In the genomic region with DNA sequence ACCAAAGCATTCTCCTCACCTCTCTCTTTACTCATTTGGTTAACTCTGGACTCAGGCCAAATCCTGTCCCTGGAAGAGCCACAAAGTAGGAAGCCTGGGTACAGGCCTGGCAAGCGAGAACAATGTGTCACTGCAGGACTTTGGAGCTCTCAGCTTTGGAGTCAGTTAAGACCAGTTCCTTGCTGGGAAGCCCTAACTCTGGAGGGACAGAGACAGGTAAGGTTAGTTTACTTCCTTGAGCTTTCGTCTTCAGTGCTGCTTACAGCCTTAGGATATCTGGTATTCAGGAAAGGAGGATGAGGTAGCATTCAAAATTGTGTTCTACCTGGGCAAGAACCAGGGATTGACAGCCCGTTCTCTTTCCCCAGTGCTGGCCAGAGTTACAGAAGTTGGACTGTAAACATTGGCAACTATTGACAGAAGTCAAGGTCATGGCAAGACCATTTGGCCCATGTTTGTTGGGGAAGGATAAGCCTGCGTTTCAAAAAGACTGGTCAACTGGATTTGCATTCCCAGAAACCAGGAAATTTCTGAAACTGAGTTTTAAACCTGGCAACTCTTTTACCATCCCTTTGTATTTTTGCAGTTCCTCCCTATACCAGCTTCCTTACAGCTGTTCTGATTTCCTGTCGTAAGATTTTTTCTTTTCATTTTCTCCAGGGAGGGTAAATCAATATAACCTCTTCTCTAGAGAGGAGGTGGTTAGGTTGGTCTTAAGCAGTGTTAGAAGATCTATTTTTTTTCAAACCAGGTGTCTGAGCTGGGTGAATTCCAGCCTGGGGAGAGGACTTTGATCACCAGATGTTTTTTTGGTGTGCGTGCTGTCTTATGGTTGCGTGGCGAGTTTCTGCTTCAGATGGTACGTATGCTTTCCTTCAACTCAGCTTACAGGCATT, we compare ENCODE assay signal across 2 cellular contexts.
TF ChIP-seq lines count a peak whose summit lies in the region.

A gene with protein sequence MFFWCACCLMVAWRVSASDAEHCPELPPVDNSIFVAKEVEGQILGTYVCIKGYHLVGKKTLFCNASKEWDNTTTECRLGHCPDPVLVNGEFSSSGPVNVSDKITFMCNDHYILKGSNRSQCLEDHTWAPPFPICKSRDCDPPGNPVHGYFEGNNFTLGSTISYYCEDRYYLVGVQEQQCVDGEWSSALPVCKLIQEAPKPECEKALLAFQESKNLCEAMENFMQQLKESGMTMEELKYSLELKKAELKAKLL (plus strand): TSS at position 130 of the 896 bp plus-strand sequence. CDS start 672 bp downstream, at position 802.

TF ChIP-seq in GM12891, 5 proteins besides CTCF, POLR2A, EP300 and RAD21:
- peak; percentile 20; the same call in 1 of the 2 replicates for TF ChIP-seq SPI1 (IDR thresholded peaks at IDR 0.05; ENCODE audit: low read depth, low read length)
- no peak for TF ChIP-seq POLR2AphosphoS5 (IDR thresholded peaks at IDR 0.05; ENCODE audit: low read depth, low read length)
TF ChIP-seq in GM12891: peak in this region for 1.

TF ChIP-seq in HepG2, 621 proteins besides CTCF, POLR2A, EP300 and RAD21 (continues in another document):
- no peak for TF ChIP-seq SRSF4 (IDR thresholded peaks at IDR 0.05; ENCODE audit: low read depth, low read length, poor library complexity, severe bottlenecking)
- TF ChIP-seq, protein P1, sequence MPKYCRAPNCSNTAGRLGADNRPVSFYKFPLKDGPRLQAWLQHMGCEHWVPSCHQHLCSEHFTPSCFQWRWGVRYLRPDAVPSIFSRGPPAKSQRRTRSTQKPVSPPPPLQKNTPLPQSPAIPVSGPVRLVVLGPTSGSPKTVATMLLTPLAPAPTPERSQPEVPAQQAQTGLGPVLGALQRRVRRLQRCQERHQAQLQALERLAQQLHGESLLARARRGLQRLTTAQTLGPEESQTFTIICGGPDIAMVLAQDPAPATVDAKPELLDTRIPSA (CRISPR knock-in tag; IDR thresholded peaks at IDR 0.05; ENCODE audit: borderline replicate concordance): no peak
- TF ChIP-seq ZNF781 (CRISPR knock-in tag; IDR thresholded peaks at IDR 0.05; ENCODE audit: borderline replicate concordance, not compliant biosample characterization): peak; percentile 36
- TF ChIP-seq, protein P2, sequence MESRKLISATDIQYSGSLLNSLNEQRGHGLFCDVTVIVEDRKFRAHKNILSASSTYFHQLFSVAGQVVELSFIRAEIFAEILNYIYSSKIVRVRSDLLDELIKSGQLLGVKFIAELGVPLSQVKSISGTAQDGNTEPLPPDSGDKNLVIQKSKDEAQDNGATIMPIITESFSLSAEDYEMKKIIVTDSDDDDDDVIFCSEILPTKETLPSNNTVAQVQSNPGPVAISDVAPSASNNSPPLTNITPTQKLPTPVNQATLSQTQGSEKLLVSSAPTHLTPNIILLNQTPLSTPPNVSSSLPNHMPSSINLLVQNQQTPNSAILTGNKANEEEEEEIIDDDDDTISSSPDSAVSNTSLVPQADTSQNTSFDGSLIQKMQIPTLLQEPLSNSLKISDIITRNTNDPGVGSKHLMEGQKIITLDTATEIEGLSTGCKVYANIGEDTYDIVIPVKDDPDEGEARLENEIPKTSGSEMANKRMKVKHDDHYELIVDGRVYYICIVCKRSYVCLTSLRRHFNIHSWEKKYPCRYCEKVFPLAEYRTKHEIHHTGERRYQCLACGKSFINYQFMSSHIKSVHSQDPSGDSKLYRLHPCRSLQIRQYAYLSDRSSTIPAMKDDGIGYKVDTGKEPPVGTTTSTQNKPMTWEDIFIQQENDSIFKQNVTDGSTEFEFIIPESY (CRISPR knock-in tag; IDR thresholded peaks at IDR 0.05): peak; percentile 6; the same call in 1 of the 2 replicates
- peak; percentile 60; the same call in 1 of the 2 replicates for TF ChIP-seq SP5 (CRISPR knock-in tag; IDR thresholded peaks at IDR 0.05; ENCODE audit: borderline replicate concordance, low read depth)
- TF ChIP-seq, protein P3, sequence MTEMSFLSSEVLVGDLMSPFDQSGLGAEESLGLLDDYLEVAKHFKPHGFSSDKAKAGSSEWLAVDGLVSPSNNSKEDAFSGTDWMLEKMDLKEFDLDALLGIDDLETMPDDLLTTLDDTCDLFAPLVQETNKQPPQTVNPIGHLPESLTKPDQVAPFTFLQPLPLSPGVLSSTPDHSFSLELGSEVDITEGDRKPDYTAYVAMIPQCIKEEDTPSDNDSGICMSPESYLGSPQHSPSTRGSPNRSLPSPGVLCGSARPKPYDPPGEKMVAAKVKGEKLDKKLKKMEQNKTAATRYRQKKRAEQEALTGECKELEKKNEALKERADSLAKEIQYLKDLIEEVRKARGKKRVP (CRISPR knock-in tag; IDR thresholded peaks at IDR 0.05): peak in 1 of 2 experiments; percentile 83; a peak in 2 of 4 replicates
- TF ChIP-seq ZNF737 (CRISPR knock-in tag; IDR thresholded peaks at IDR 0.05; ENCODE audit: borderline replicate concordance): no peak
- TF ChIP-seq, protein P4, sequence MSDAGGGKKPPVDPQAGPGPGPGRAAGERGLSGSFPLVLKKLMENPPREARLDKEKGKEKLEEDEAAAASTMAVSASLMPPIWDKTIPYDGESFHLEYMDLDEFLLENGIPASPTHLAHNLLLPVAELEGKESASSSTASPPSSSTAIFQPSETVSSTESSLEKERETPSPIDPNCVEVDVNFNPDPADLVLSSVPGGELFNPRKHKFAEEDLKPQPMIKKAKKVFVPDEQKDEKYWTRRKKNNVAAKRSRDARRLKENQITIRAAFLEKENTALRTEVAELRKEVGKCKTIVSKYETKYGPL (CRISPR knock-in tag; IDR thresholded peaks at IDR 0.05): no peak
- TF ChIP-seq SP140L (CRISPR knock-in tag; IDR thresholded peaks at IDR 0.05; ENCODE audit: borderline replicate concordance): no peak
- TF ChIP-seq CEBPB (IDR thresholded peaks at IDR 0.05; ENCODE audit: borderline replicate concordance, low read depth, low read length): peak; percentile 62
- TF ChIP-seq, protein P5, sequence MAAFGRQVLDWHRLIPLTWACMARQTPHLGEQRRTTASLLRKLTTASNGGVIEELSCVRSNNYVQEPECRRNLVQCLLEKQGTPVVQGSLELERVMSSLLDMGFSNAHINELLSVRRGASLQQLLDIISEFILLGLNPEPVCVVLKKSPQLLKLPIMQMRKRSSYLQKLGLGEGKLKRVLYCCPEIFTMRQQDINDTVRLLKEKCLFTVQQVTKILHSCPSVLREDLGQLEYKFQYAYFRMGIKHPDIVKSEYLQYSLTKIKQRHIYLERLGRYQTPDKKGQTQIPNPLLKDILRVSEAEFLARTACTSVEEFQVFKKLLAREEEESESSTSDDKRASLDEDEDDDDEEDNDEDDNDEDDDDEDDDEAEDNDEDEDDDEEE (CRISPR knock-in tag; IDR thresholded peaks at IDR 0.05): no peak
- TF ChIP-seq ZNF772 (CRISPR knock-in tag; IDR thresholded peaks at IDR 0.05): no peak
- TF ChIP-seq ZNF839 (CRISPR knock-in tag; IDR thresholded peaks at IDR 0.05; ENCODE audit: borderline replicate concordance): no peak
- peak; percentile 82 for TF ChIP-seq IRF2 (CRISPR knock-in tag; IDR thresholded peaks at IDR 0.05)
- TF ChIP-seq, protein P6, sequence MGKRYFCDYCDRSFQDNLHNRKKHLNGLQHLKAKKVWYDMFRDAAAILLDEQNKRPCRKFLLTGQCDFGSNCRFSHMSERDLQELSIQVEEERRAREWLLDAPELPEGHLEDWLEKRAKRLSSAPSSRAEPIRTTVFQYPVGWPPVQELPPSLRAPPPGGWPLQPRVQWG (CRISPR knock-in tag; IDR thresholded peaks at IDR 0.05; ENCODE audit: borderline replicate concordance, low read depth): no peak
- peak; percentile 90 for TF ChIP-seq HDAC2 (CRISPR knock-in tag; IDR thresholded peaks at IDR 0.05)
- 0 out of 2 replicates have a peak, but pooled peaks have one; percentile 14 for TF ChIP-seq ZNF629 (CRISPR knock-in tag; conservative IDR thresholded peaks at IDR 0.05)
- TF ChIP-seq, protein P7, sequence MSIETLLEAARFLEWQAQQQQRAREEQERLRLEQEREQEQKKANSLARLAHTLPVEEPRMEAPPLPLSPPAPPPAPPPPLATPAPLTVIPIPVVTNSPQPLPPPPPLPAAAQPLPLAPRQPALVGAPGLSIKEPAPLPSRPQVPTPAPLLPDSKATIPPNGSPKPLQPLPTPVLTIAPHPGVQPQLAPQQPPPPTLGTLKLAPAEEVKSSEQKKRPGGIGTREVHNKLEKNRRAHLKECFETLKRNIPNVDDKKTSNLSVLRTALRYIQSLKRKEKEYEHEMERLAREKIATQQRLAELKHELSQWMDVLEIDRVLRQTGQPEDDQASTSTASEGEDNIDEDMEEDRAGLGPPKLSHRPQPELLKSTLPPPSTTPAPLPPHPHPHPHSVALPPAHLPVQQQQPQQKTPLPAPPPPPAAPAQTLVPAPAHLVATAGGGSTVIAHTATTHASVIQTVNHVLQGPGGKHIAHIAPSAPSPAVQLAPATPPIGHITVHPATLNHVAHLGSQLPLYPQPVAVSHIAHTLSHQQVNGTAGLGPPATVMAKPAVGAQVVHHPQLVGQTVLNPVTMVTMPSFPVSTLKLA (IDR thresholded peaks at IDR 0.05): no peak
- TF ChIP-seq CC2D1A (CRISPR knock-in tag; IDR thresholded peaks at IDR 0.05): no peak
- TF ChIP-seq ZNF33B (CRISPR knock-in tag; IDR thresholded peaks at IDR 0.05): no peak
- TF ChIP-seq, protein P8, sequence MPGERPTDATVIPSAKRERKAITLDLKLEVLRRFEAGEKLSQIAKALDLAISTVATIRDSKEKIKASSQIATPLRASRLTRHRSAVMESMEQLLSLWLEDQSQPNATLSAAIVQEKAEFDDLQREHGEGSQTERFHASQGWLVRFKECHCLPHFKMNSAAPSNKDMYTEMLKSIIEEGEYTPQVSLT (CRISPR knock-in tag; IDR thresholded peaks at IDR 0.05; ENCODE audit: borderline replicate concordance, low read depth): no peak
- TF ChIP-seq, protein P9, sequence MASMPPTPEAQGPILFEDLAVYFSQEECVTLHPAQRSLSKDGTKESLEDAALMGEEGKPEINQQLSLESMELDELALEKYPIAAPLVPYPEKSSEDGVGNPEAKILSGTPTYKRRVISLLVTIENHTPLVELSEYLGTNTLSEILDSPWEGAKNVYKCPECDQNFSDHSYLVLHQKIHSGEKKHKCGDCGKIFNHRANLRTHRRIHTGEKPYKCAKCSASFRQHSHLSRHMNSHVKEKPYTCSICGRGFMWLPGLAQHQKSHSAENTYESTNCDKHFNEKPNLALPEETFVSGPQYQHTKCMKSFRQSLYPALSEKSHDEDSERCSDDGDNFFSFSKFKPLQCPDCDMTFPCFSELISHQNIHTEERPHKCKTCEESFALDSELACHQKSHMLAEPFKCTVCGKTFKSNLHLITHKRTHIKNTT (CRISPR knock-in tag; IDR thresholded peaks at IDR 0.05): no peak
- TF ChIP-seq MYNN (CRISPR knock-in tag; IDR thresholded peaks at IDR 0.05; ENCODE audit: low read depth): no peak
- TF ChIP-seq ERF (CRISPR knock-in tag; IDR thresholded peaks at IDR 0.05): peak; percentile 90; the same call in 1 of the 2 replicates
- TF ChIP-seq ZNF879 (CRISPR knock-in tag; IDR thresholded peaks at IDR 0.05): no peak
- TF ChIP-seq ARNT2 (CRISPR knock-in tag; IDR thresholded peaks at IDR 0.05; ENCODE audit: low read depth): 0 out of 2 replicates have a peak, but pooled peaks have one; percentile 13
- TF ChIP-seq ZNF274 (CRISPR knock-in tag; IDR thresholded peaks at IDR 0.05): no peak; the same call in 1 of the 2 replicates
- no peak for TF ChIP-seq HES4 (CRISPR knock-in tag; IDR thresholded peaks at IDR 0.05; ENCODE audit: borderline replicate concordance)
- no peak for TF ChIP-seq SMYD3 (CRISPR knock-in tag; IDR thresholded peaks at IDR 0.05)
- TF ChIP-seq, protein P10, sequence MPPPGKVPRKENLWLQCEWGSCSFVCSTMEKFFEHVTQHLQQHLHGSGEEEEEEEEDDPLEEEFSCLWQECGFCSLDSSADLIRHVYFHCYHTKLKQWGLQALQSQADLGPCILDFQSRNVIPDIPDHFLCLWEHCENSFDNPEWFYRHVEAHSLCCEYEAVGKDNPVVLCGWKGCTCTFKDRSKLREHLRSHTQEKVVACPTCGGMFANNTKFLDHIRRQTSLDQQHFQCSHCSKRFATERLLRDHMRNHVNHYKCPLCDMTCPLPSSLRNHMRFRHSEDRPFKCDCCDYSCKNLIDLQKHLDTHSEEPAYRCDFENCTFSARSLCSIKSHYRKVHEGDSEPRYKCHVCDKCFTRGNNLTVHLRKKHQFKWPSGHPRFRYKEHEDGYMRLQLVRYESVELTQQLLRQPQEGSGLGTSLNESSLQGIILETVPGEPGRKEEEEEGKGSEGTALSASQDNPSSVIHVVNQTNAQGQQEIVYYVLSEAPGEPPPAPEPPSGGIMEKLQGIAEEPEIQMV (CRISPR knock-in tag; IDR thresholded peaks at IDR 0.05; ENCODE audit: low read depth): 0 out of 2 replicates have a peak, but pooled peaks have one; percentile 26
- no peak for TF ChIP-seq ZNF850 (CRISPR knock-in tag; conservative IDR thresholded peaks at IDR 0.05)
- peak; percentile 75 for TF ChIP-seq ZNF317 (CRISPR knock-in tag; IDR thresholded peaks at IDR 0.05)
- TF ChIP-seq, protein P11, sequence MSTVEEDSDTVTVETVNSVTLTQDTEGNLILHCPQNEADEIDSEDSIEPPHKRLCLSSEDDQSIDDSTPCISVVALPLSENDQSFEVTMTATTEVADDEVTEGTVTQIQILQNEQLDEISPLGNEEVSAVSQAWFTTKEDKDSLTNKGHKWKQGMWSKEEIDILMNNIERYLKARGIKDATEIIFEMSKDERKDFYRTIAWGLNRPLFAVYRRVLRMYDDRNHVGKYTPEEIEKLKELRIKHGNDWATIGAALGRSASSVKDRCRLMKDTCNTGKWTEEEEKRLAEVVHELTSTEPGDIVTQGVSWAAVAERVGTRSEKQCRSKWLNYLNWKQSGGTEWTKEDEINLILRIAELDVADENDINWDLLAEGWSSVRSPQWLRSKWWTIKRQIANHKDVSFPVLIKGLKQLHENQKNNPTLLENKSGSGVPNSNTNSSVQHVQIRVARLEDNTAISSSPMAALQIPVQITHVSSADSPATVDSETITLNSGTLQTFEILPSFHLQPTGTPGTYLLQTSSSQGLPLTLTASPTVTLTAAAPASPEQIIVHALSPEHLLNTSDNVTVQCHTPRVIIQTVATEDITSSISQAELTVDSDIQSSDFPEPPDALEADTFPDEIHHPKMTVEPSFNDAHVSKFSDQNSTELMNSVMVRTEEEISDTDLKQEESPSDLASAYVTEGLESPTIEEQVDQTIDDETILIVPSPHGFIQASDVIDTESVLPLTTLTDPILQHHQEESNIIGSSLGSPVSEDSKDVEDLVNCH (CRISPR knock-in tag; IDR thresholded peaks at IDR 0.05): no peak
- no peak for TF ChIP-seq ZSCAN21 (CRISPR knock-in tag; IDR thresholded peaks at IDR 0.05; ENCODE audit: borderline replicate concordance)
- TF ChIP-seq CHCHD3 (CRISPR knock-in tag; IDR thresholded peaks at IDR 0.05): no peak
- TF ChIP-seq, protein P12, sequence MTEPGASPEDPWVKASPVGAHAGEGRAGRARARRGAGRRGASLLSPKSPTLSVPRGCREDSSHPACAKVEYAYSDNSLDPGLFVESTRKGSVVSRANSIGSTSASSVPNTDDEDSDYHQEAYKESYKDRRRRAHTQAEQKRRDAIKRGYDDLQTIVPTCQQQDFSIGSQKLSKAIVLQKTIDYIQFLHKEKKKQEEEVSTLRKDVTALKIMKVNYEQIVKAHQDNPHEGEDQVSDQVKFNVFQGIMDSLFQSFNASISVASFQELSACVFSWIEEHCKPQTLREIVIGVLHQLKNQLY (CRISPR knock-in tag; IDR thresholded peaks at IDR 0.05): peak; percentile 17; the same call in 1 of the 2 replicates
- no peak for TF ChIP-seq ZNF550 (CRISPR knock-in tag; IDR thresholded peaks at IDR 0.05; ENCODE audit: borderline replicate concordance)
- peak; percentile 95 for TF ChIP-seq SAP130 (CRISPR knock-in tag; IDR thresholded peaks at IDR 0.05; ENCODE audit: low read depth)
- TF ChIP-seq, protein P13, sequence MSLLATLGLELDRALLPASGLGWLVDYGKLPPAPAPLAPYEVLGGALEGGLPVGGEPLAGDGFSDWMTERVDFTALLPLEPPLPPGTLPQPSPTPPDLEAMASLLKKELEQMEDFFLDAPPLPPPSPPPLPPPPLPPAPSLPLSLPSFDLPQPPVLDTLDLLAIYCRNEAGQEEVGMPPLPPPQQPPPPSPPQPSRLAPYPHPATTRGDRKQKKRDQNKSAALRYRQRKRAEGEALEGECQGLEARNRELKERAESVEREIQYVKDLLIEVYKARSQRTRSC (CRISPR knock-in tag; IDR thresholded peaks at IDR 0.05; ENCODE audit: low read depth): no peak
- no peak for TF ChIP-seq ZNF253 (CRISPR knock-in tag; IDR thresholded peaks at IDR 0.05; ENCODE audit: borderline replicate concordance)
- TF ChIP-seq ZNF326 (CRISPR knock-in tag; IDR thresholded peaks at IDR 0.05; ENCODE audit: borderline replicate concordance): no peak
- no peak for TF ChIP-seq TOPORS (CRISPR knock-in tag; IDR thresholded peaks at IDR 0.05)
